8 cellular contexts compared by ENCODE assay signal in the genomic region with DNA sequence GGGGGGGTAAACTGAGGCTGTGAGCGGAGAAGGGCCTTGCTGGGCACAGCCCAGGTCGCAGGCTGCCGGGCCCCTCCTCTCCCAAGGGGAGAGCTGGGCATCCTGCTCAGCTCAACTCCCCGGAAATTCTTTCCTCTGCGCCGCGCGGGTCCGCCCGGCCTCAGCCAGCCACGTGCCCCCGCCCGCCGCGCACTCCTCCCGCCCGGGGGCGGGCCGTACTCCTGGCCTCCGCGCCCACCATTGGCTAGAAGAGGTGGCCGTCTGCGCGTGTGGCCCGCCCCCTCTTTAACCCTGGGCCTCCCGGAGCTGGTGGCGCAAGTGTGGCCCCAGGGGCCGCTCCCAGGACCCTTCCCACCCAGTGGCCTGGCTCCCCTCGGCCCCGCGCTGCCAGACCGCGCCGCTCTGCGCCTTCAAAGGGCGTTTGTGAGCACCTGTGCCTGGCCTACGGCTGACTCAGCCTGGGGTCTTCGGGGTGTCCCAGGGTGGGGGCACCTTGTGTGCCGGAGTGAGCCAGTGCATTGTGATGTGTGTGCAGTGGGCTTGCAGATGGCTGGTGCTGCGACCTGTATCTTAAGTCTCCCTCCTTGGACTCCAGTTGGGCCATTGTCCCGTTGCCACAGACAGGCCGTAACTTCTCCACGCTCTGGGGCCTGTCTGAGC. TPM values are rescaled to one million over a fixed set of nuclear protein-coding genes. Genes with fewer than 3 reads are reported as not detected.
DNase-seq lines count a peak whose midpoint lies in the region; ATAC-seq and TF ChIP-seq lines count a peak whose summit lies in the region.

No MANE protein-coding gene starts in this region.

- TF ChIP-seq EP300 in esophagus muscularis mucosa (IDR thresholded peaks at IDR 0.05), result no peak

- H3K4me2 ChIP-seq in MM.1S (ENCODE audit: low read depth, low read length), result no peak overlapping the region

- no peaks in the 10 kb centered on the region for H3F3A ChIP-seq in MM.1S (ENCODE audit: insufficient read depth, low read length)

- H3K36me3 ChIP-seq in esophagus muscularis mucosa (peaks cover 0 to 17% (median 4%) of the 10 kb centered on the region in 4 donors), muscle layer of colon (ENCODE audit: insufficient read depth, low read length) (peaks cover 42% of the 10 kb centered on the region), subcutaneous abdominal adipose tissue (ENCODE audit: control insufficient read depth in 5 of 5, insufficient read depth in 5 of 5, low read length in 5 of 5) (no peaks in the 10 kb centered on the region), MM.1S (replicated peaks; ENCODE audit: insufficient read depth, low read length) (no peaks in the 10 kb centered on the region)

- H3K9me3 ChIP-seq in esophagus muscularis mucosa, result no peaks in the 10 kb centered on the region
- H3K9me3 ChIP-seq in muscle layer of colon (ENCODE audit: low read length), result no peaks in the 10 kb centered on the region
- no peaks in the 10 kb centered on the region for H3K9me3 ChIP-seq in subcutaneous abdominal adipose tissue (ENCODE audit: control insufficient read depth in 5 of 5, low read length in 5 of 5)
- H3K9me3 ChIP-seq in MM.1S (replicated peaks; ENCODE audit: insufficient read depth, low read length), result no peaks in the 10 kb centered on the region

- DNase-seq in activated T-cell treated with anti-CD3 and anti-CD28 coated beads for 24 hours (ENCODE audit: low read depth), result peak; percentile 46
- no peak for DNase-seq in activated T-cell treated with anti-CD3 and anti-CD28 coated beads, Interleukin-2, amount 50 U/mL, for 1 hour
- DNase-seq in activated CD4-positive, alpha-beta T cell treated with anti-CD3 and anti-CD28 coated beads, Interleukin-2, amount 50 U/mL, for 48 hours, result peak; percentile 39 to 51
- no peak for DNase-seq in esophagus muscularis mucosa (ENCODE audit: extremely low spot score)
- DNase-seq in MM.1S, result no peak

- no peak for TF ChIP-seq CTCF in esophagus muscularis mucosa (IDR thresholded peaks at IDR 0.05)
- TF ChIP-seq CTCF in MM.1S (IDR thresholded peaks at IDR 0.05; ENCODE audit: low read length), result no peak

- H3K4me3 ChIP-seq in esophagus muscularis mucosa, result peak overlapping the region; percentile 65 to 83 (median 72)
- peak overlapping the region; percentile 89 to 96 for H3K4me3 ChIP-seq in muscle layer of colon (ENCODE audit: low read depth in 1 of 2, low read length in 2 of 2)
- peak overlapping the region; percentile 49 to 69 (median 63) for H3K4me3 ChIP-seq in subcutaneous abdominal adipose tissue (ENCODE audit: low read depth in 1 of 5, low read length in 5 of 5)
- no peak overlapping the region for H3K4me3 ChIP-seq in MM.1S (ENCODE audit: low read length)

- 24% methylated on average over 4 of the region's 43 CpGs for WGBS in esophagus muscularis mucosa

- peak; percentile 69 for TF ChIP-seq POLR2A in esophagus muscularis mucosa (IDR thresholded peaks at IDR 0.05; ENCODE audit: low read depth)

- H3K27me3 ChIP-seq in esophagus muscularis mucosa, result peaks cover 0 to 18% (median 0%) of the 10 kb centered on the region in 4 donors
- no peaks in the 10 kb centered on the region for H3K27me3 ChIP-seq in muscle layer of colon (ENCODE audit: control insufficient read depth in 1 of 2, insufficient read depth in 2 of 2, low read length in 2 of 2)
- H3K27me3 ChIP-seq in subcutaneous abdominal adipose tissue (ENCODE audit: control insufficient read depth in 5 of 5, insufficient read depth in 4 of 5, low read length in 5 of 5), result peaks cover 3 to 53% (median 7%) of the 10 kb centered on the region in 5 donors
- H3K27me3 ChIP-seq in MM.1S (replicated peaks; ENCODE audit: insufficient read depth, low read length), result peaks cover 95% of the 10 kb centered on the region

- intact Hi-C loops in esophagus muscularis mucosa (cut with DNase I), result loop anchor here (2.0 kb wide), 1 partner anchor 76 kb away; no protein-coding TSS in a partner anchor

- no peak for ATAC-seq in GM18511 (IDR thresholded peaks at IDR 0.05; ENCODE audit: unreplicated experiment)

- H3K4me1 ChIP-seq in esophagus muscularis mucosa (peaks cover 57 to 92% (median 79%) of the 10 kb centered on the region in 4 donors), muscle layer of colon (ENCODE audit: insufficient read depth, low read length) (peaks cover 65% of the 10 kb centered on the region), subcutaneous abdominal adipose tissue (ENCODE audit: control insufficient read depth in 5 of 5, insufficient read depth in 5 of 5, low read length in 5 of 5) (peaks cover 8 to 80% (median 72%) of the 10 kb centered on the region in 5 donors), MM.1S (ENCODE audit: low read length) (no peaks in the 10 kb centered on the region)

- no peaks in the 10 kb centered on the region for H3K9me2 ChIP-seq in MM.1S (replicated peaks; ENCODE audit: insufficient read depth, low read length)

- peak overlapping the region; percentile 95 to 99 (median 97) for H3K27ac ChIP-seq in esophagus muscularis mucosa (replicated peaks in 1 of 4)
- peak overlapping the region; percentile 99 for H3K27ac ChIP-seq in muscle layer of colon (ENCODE audit: low read depth, low read length)
- peak overlapping the region; percentile 60 for H3K27ac ChIP-seq in subcutaneous abdominal adipose tissue (ENCODE audit: low read depth, low read length)
- H3K27ac ChIP-seq in MM.1S (ENCODE audit: low read length), result no peak overlapping the region

- H3K9ac ChIP-seq in muscle layer of colon (ENCODE audit: low read length) (peak overlapping the region; percentile 100), subcutaneous abdominal adipose tissue (ENCODE audit: low read length in 5 of 5) (peak overlapping the region in 2 of 5 donors; percentile 51 to 66), MM.1S (ENCODE audit: low read length) (no peak overlapping the region)

- H3K79me2 ChIP-seq in MM.1S (ENCODE audit: low read length), result no peaks in the 10 kb centered on the region

- no peak overlapping the region for H2AFZ ChIP-seq in MM.1S (ENCODE audit: low read length)

- H4K20me1 ChIP-seq in MM.1S (ENCODE audit: insufficient read depth, low read length), result no peaks in the 10 kb centered on the region

RNA-seq across cellular contexts. Expression of gene MRGPRF, which starts 2.0 kb away (rescaled TPM):
- 100 to 1,000 TPM in 3 of 4 donors, 10 to 100 TPM in 1; 77.9 to 206 (median 126) TPM for total RNA-seq in esophagus muscularis mucosa

RNA-seq across cellular contexts. Expression of gene MRGPRD, which starts 30.3 kb away (rescaled TPM):
- total RNA-seq in esophagus muscularis mucosa, result 1 to 10 TPM in 1 of 4 donors, under 1 TPM in 2, not detected in 1; 0.32 to 2.5 (median 0.66) TPM

RNA-seq across cellular contexts. Expression of gene TPCN2, which starts 37.6 kb away (rescaled TPM):
- total RNA-seq in esophagus muscularis mucosa, result 10 to 100 TPM; 18.7 to 34.5 (median 24.7) TPM

Comparison
In these comparisons a context has a peak if more than half of its experiments do, and no peak if none do; other contexts are left out.
1. DNase-seq: peak in activated T-cell treated with anti-CD3 and anti-CD28 coated beads for 24 hours (single experiment) and activated CD4-positive, alpha-beta T cell treated with anti-CD3 and anti-CD28 coated beads, Interleukin-2, amount 50 U/mL, for 48 hours (2 of 2); none in activated T-cell treated with anti-CD3 and anti-CD28 coated beads, Interleukin-2, amount 50 U/mL, for 1 hour (single experiment), esophagus muscularis mucosa (single experiment) and MM.1S (single experiment).